Comparison of ENCODE assay signal across 2 cellular contexts in the genomic region with DNA sequence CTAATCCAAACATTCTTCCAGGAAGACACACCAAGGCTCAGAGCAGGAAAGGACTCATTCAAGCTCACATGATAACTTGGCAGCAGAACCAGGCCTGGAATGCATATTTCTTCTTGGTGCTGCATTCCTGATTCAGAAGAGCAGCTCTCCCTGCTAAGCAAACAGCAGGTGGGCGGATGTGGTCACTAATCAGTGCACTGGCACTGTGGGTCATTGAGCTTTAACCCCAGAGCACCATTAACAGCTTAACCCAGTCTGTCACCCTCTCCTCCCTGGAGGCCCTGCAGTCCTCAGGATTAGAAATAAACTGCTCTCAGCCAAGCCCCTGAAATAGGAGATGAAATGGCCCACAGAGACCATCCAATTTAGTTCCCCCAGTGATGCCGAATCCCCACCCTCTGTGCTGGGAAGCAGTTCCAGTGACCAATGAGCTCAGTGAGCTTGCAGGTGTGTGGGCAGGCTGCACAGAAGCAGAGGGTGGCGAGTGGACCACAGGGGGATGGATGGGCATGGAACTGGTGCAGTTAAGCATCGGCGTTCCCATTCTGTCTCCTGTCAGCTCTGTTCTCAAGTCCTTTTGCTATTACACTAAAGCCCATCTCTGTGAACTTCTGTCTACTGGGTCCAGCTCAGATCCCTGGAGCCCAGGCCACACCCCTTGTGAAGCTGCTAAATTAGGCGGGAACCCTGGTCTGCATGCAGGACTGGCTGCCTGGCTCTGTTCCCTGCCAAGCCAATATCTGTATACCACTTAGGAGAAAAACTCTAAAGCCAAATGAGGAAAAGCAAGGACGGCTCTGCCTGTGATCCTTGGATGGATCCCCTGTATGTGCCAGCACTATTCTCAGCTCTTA.
TF ChIP-seq lines count a peak whose summit lies in the region.

No MANE protein-coding gene starts in this region.

TF ChIP-seq in A549, 52 proteins besides CTCF, POLR2A, EP300 and RAD21:
- no peak for TF ChIP-seq RCOR1 (IDR thresholded peaks at IDR 0.05; ENCODE audit: low read depth, low read length)
- no peak for TF ChIP-seq KDM5A (IDR thresholded peaks at IDR 0.05)
- TF ChIP-seq, protein P1, sequence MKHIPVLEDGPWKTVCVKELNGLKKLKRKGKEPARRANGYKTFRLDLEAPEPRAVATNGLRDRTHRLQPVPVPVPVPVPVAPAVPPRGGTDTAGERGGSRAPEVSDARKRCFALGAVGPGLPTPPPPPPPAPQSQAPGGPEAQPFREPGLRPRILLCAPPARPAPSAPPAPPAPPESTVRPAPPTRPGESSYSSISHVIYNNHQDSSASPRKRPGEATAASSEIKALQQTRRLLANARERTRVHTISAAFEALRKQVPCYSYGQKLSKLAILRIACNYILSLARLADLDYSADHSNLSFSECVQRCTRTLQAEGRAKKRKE (CRISPR knock-in tag; IDR thresholded peaks at IDR 0.05; ENCODE audit: low read depth), result no peak
- no peak for TF ChIP-seq NPAS2 (CRISPR knock-in tag; IDR thresholded peaks at IDR 0.05; ENCODE audit: borderline replicate concordance)
- TF ChIP-seq HDAC2 (IDR thresholded peaks at IDR 0.05), result no peak
- TF ChIP-seq EHF (CRISPR knock-in tag; IDR thresholded peaks at IDR 0.05), result no peak
- no peak for TF ChIP-seq SMC3 (IDR thresholded peaks at IDR 0.05)
- TF ChIP-seq CEBPB (IDR thresholded peaks at IDR 0.05), result no peak
- no peak for TF ChIP-seq FOSL2 (IDR thresholded peaks at IDR 0.05)
- TF ChIP-seq FOSL2 (CRISPR knock-in tag; IDR thresholded peaks at IDR 0.05), result no peak
- no peak for TF ChIP-seq NFE2L2 (conservative IDR thresholded peaks at IDR 0.05; ENCODE audit: low read length)
- no peak for TF ChIP-seq EHMT2 (IDR thresholded peaks at IDR 0.05; ENCODE audit: low read depth)
- TF ChIP-seq RARB (CRISPR knock-in tag; IDR thresholded peaks at IDR 0.05), result no peak
- TF ChIP-seq HOXB5 (CRISPR knock-in tag; IDR thresholded peaks at IDR 0.05), result no peak
- TF ChIP-seq, protein P2, sequence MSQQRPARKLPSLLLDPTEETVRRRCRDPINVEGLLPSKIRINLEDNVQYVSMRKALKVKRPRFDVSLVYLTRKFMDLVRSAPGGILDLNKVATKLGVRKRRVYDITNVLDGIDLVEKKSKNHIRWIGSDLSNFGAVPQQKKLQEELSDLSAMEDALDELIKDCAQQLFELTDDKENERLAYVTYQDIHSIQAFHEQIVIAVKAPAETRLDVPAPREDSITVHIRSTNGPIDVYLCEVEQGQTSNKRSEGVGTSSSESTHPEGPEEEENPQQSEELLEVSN (IDR thresholded peaks at IDR 0.05; ENCODE audit: borderline replicate concordance, low read depth), result no peak
- TF ChIP-seq, protein P3, sequence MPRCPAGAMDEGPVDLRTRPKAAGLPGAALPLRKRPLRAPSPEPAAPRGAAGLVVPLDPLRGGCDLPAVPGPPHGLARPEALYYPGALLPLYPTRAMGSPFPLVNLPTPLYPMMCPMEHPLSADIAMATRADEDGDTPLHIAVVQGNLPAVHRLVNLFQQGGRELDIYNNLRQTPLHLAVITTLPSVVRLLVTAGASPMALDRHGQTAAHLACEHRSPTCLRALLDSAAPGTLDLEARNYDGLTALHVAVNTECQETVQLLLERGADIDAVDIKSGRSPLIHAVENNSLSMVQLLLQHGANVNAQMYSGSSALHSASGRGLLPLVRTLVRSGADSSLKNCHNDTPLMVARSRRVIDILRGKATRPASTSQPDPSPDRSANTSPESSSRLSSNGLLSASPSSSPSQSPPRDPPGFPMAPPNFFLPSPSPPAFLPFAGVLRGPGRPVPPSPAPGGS (IDR thresholded peaks at IDR 0.05), result no peak
- TF ChIP-seq HOXB13 (CRISPR knock-in tag; IDR thresholded peaks at IDR 0.05; ENCODE audit: low read depth), result no peak
- TF ChIP-seq, protein P4, sequence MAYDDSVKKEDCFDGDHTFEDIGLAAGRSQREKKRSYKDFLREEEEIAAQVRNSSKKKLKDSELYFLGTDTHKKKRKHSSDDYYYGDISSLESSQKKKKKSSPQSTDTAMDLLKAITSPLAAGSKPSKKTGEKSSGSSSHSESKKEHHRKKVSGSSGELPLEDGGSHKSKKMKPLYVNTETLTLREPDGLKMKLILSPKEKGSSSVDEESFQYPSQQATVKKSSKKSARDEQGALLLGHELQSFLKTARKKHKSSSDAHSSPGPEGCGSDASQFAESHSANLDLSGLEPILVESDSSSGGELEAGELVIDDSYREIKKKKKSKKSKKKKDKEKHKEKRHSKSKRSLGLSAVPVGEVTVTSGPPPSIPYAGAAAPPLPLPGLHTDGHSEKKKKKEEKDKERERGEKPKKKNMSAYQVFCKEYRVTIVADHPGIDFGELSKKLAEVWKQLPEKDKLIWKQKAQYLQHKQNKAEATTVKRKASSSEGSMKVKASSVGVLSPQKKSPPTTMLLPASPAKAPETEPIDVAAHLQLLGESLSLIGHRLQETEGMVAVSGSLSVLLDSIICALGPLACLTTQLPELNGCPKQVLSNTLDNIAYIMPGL (CRISPR knock-in tag; IDR thresholded peaks at IDR 0.05; ENCODE audit: borderline replicate concordance), result no peak
- TF ChIP-seq, protein P5, sequence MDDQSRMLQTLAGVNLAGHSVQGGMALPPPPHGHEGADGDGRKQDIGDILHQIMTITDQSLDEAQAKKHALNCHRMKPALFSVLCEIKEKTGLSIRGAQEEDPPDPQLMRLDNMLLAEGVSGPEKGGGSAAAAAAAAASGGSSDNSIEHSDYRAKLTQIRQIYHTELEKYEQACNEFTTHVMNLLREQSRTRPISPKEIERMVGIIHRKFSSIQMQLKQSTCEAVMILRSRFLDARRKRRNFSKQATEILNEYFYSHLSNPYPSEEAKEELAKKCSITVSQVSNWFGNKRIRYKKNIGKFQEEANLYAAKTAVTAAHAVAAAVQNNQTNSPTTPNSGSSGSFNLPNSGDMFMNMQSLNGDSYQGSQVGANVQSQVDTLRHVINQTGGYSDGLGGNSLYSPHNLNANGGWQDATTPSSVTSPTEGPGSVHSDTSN (IDR thresholded peaks at IDR 0.05), result no peak
- TF ChIP-seq, protein P6, sequence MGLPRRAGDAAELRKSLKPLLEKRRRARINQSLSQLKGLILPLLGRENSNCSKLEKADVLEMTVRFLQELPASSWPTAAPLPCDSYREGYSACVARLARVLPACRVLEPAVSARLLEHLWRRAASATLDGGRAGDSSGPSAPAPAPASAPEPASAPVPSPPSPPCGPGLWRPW (IDR thresholded peaks at IDR 0.05), result no peak

TF ChIP-seq in GM12878, 131 proteins besides CTCF, POLR2A, EP300 and RAD21:
- peak; percentile 84 for TF ChIP-seq NR2F1 (conservative IDR thresholded peaks at IDR 0.05)
- peak; percentile 42; the same call in 1 of the 2 replicates for TF ChIP-seq RUNX3 (IDR thresholded peaks at IDR 0.05; ENCODE audit: low read length)
- no peak for TF ChIP-seq FOS (IDR thresholded peaks at IDR 0.05; ENCODE audit: borderline replicate concordance, extremely low read depth, insufficient read length)
- TF ChIP-seq, protein P7, sequence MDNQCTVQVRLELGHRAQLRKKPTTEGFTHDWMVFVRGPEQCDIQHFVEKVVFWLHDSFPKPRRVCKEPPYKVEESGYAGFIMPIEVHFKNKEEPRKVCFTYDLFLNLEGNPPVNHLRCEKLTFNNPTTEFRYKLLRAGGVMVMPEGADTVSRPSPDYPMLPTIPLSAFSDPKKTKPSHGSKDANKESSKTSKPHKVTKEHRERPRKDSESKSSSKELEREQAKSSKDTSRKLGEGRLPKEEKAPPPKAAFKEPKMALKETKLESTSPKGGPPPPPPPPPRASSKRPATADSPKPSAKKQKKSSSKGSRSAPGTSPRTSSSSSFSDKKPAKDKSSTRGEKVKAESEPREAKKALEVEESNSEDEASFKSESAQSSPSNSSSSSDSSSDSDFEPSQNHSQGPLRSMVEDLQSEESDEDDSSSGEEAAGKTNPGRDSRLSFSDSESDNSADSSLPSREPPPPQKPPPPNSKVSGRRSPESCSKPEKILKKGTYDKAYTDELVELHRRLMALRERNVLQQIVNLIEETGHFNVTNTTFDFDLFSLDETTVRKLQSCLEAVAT (IDR thresholded peaks at IDR 0.05), result no peak
